ENCODE assay signal across 8 cellular contexts in genomic region chr15:66841953-66842681, GRCh38.
DNase-seq lines count a peak whose midpoint lies in the region; ATAC-seq and TF ChIP-seq lines count a peak whose summit lies in the region.

No MANE protein-coding gene starts in this region.

- intact Hi-C loops in left colon (cut with DNase I, micrococcal nuclease) (no loop called here), spleen (cut with DNase I; ENCODE audit: low total_unique reads) (no loop called here)

- 17% methylated on average over 16 of the region's 50 CpGs for WGBS in SK-N-SH (ENCODE audit: low lambda C conversion rate)
- 2 to 6% (median 3%) methylated on average over 33 to 50 of the region's 50 CpGs for WGBS in spleen, 5 donors

- H3K27me3 ChIP-seq in SK-N-SH (ENCODE audit: insufficient read depth): no peaks in the 10 kb centered on the region
- H3K27me3 ChIP-seq in spleen (replicated peaks in 1 of 7): peaks cover 0 to 25% (median 0%) of the 10 kb centered on the region in 7 donors

- H3K36me3 ChIP-seq in SK-N-SH (replicated peaks in 1 of 2; ENCODE audit: control insufficient read depth in 1 of 2, insufficient read depth in 2 of 2, low read length in 1 of 2) (peaks cover 0 to 5% of the 10 kb centered on the region in 2 experiments), spleen (no peaks in the 10 kb centered on the region)

- no peaks in the 10 kb centered on the region for H3K9me3 ChIP-seq in SK-N-SH
- H3K9me3 ChIP-seq in spleen: no peaks in the 10 kb centered on the region

- DNase-seq in SIG-M5 treated with dmso at 0.1 percent for 504 hours (lab: John Stamatoyannopoulos, UW; ENCODE audit: unreplicated experiment) (peak; percentile 35), SIG-M5 (lab: John Stamatoyannopoulos, UW) (no peak), SK-N-SH (peak; percentile 85), dedifferentiated amniotic fluid mesenchymal stem cell (ENCODE audit: extremely low spot score) (peak; percentile 91), left colon (peak; percentile 77 to 81), spleen (peak; percentile 91)

- TF ChIP-seq RAD21 in SK-N-SH (IDR thresholded peaks at IDR 0.05; ENCODE audit: low read length): no peak

- TF ChIP-seq POLR2A in spleen (IDR thresholded peaks at IDR 0.05): no peak

- H3K9ac ChIP-seq in SK-N-SH: peak overlapping the region; percentile 85

- ATAC-seq in left colon: peak; percentile 84
- no peak for ATAC-seq in HG03095 (IDR thresholded peaks at IDR 0.05; ENCODE audit: unreplicated experiment)
- ATAC-seq in HG03108 (IDR thresholded peaks at IDR 0.05; ENCODE audit: unreplicated experiment): no peak

- H3K4me2 ChIP-seq in SK-N-SH: peak overlapping the region; percentile 84

- TF ChIP-seq EP300 in SK-N-SH (IDR thresholded peaks at IDR 0.05; ENCODE audit: borderline replicate concordance in 1 of 2, low read depth in 1 of 2, low read length in 1 of 2): peak in 1 of 2 experiments; percentile 84; a peak in 1 of 4 replicates

- peaks cover 7 to 23% of the 10 kb centered on the region in 2 experiments; a peak in 3 of 4 replicates for H3K4me1 ChIP-seq in SK-N-SH (ENCODE audit: control insufficient read depth in 1 of 2, insufficient read depth in 2 of 2, low read depth in 1 of 2, low read length in 1 of 2)
- peaks cover 12 to 62% (median 27%) of the 10 kb centered on the region in 6 donors for H3K4me1 ChIP-seq in spleen

- H3K27ac ChIP-seq in SK-N-SH (ENCODE audit: low read depth in 2 of 2, low read length in 1 of 2) (peak overlapping the region; percentile 2 to 97; a peak in 3 of 4 replicates), spleen (peak overlapping the region; percentile 20 to 84 (median 78))

- POLR2A ChIA-PET in SK-N-SH (lab: Yijun Ruan, JAX): no interaction called here

- H3K4me3 ChIP-seq in SK-N-SH (ENCODE audit: low read depth in 2 of 2, low read length in 1 of 2): peak overlapping the region; percentile 47 to 48
- H3K4me3 ChIP-seq in spleen: peak overlapping the region; percentile 10 to 69 (median 40)

- peaks cover 25% of the 10 kb centered on the region for H3K79me2 ChIP-seq in SK-N-SH (ENCODE audit: insufficient read depth)

- no peaks in the 10 kb centered on the region for H4K20me1 ChIP-seq in SK-N-SH (ENCODE audit: insufficient read depth)

- peaks cover 29% of the 10 kb centered on the region for H3F3A ChIP-seq in SK-N-SH (replicated peaks; ENCODE audit: insufficient read depth)

- H2AFZ ChIP-seq in SK-N-SH (ENCODE audit: low read depth): no peak overlapping the region

- no peak; the same call in 1 of the 2 replicates for TF ChIP-seq CTCF in SK-N-SH (IDR thresholded peaks at IDR 0.05)
- no peak for TF ChIP-seq CTCF in spleen (IDR thresholded peaks at IDR 0.05 in 8 of 11, conservative IDR thresholded peaks at IDR 0.05 in 3 of 11)

- no peaks in the 10 kb centered on the region for H3K9me2 ChIP-seq in SK-N-SH

- CTCF ChIA-PET in SK-N-SH (lab: Yijun Ruan, JAX): interaction anchor here (1.4 to 3.6 kb wide), 2 partner anchors 11 to 16 kb away, joined by 3 to 17 read pairs; no protein-coding TSS in a partner anchor

TF ChIP-seq in SK-N-SH, 30 proteins besides CTCF, POLR2A, EP300 and RAD21 (continues in another document):
- peak; percentile 60; the same call in 1 of the 2 replicates for TF ChIP-seq FOXM1 (IDR thresholded peaks at IDR 0.05; ENCODE audit: low read depth)
- TF ChIP-seq SIN3A (IDR thresholded peaks at IDR 0.05; ENCODE audit: borderline replicate concordance, low read depth, low read length): peak; percentile 67; the same call in 1 of the 2 replicates
- TF ChIP-seq NRF1 (IDR thresholded peaks at IDR 0.05; ENCODE audit: low read depth, low read length): no peak
- peak; percentile 40; the same call in 1 of the 2 replicates for TF ChIP-seq NFIC (IDR thresholded peaks at IDR 0.05; ENCODE audit: borderline replicate concordance)
- peak; percentile 53; the same call in 1 of the 2 replicates for TF ChIP-seq YY1 (IDR thresholded peaks at IDR 0.05; ENCODE audit: low read depth)
- peak; percentile 95 for TF ChIP-seq TEAD4 (IDR thresholded peaks at IDR 0.05; ENCODE audit: borderline replicate concordance, insufficient read depth)
- TF ChIP-seq RXRA (IDR thresholded peaks at IDR 0.05; ENCODE audit: borderline replicate concordance, low read depth): peak; percentile 85; the same call in 1 of the 2 replicates
- TF ChIP-seq TAF1 (IDR thresholded peaks at IDR 0.05; ENCODE audit: borderline replicate concordance, low read depth, low read length): peak; percentile 68; the same call in 1 of the 2 replicates
- TF ChIP-seq EZH2phosphoT487 (IDR thresholded peaks at IDR 0.05; ENCODE audit: borderline replicate concordance, low read depth): no peak
- no peak for TF ChIP-seq RFX5 (IDR thresholded peaks at IDR 0.05; ENCODE audit: low read length)
- TF ChIP-seq FOXJ3 (CRISPR knock-in tag; IDR thresholded peaks at IDR 0.05): no peak
- no peak for TF ChIP-seq SMC3 (IDR thresholded peaks at IDR 0.05; ENCODE audit: low read depth, low read length)
- no peak for TF ChIP-seq ELF1 (IDR thresholded peaks at IDR 0.05)
- no peak for TF ChIP-seq CHD2 (IDR thresholded peaks at IDR 0.05; ENCODE audit: low read length, partially characterized antibody)
- TF ChIP-seq POLR2AphosphoS5 (IDR thresholded peaks at IDR 0.05; ENCODE audit: low read depth, low read length): peak; percentile 51
- no peak for TF ChIP-seq GABPA (IDR thresholded peaks at IDR 0.05; ENCODE audit: low read depth)
- no peak for TF ChIP-seq REST (IDR thresholded peaks at IDR 0.05; ENCODE audit: low read depth, low read length)
- TF ChIP-seq TCF12 (IDR thresholded peaks at IDR 0.05): peak; percentile 76
- peak; percentile 44; the same call in 1 of the 2 replicates for TF ChIP-seq MAX (IDR thresholded peaks at IDR 0.05; ENCODE audit: low read depth)
- TF ChIP-seq RCOR1 (IDR thresholded peaks at IDR 0.05; ENCODE audit: low read length): no peak
- TF ChIP-seq GATA2 (CRISPR knock-in tag; IDR thresholded peaks at IDR 0.05): no peak
- TF ChIP-seq JUND (IDR thresholded peaks at IDR 0.05): peak; percentile 81
- TF ChIP-seq USF1 (IDR thresholded peaks at IDR 0.05; ENCODE audit: borderline replicate concordance, low read depth): no peak
- no peak for TF ChIP-seq MXI1 (IDR thresholded peaks at IDR 0.05; ENCODE audit: low read depth, low read length)
- TF ChIP-seq MEF2A (IDR thresholded peaks at IDR 0.05; ENCODE audit: borderline replicate concordance, low read depth): no peak
- TF ChIP-seq ZBTB33 (IDR thresholded peaks at IDR 0.05; ENCODE audit: borderline replicate concordance, low read depth): no peak
- peak; percentile 59; the same call in 1 of the 2 replicates for TF ChIP-seq FOSL2 (IDR thresholded peaks at IDR 0.05; ENCODE audit: borderline replicate concordance, low read depth)
